9 cellular contexts compared by ENCODE assay signal in the genomic region with DNA sequence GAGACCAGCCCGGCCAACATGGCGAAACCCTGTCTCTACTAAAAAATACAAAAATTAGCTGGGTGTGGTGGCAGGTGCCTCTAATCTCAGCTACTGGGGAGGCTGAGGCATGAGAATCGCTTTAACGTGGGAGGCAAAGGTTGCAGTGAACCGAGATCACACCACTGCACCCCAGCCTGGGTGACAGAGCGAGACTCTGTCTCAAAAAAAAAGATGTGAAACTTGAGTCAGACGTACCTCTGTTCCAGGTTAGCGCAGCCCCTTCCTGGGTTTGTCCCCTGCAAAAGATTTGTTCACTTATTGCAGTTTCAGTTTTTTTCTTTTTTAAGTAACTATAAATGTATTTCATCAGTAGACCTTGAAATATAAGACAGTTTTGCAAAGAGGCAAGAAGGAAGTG. TPM values are rescaled to one million over a fixed set of nuclear protein-coding genes. Genes with fewer than 3 reads are reported as not detected.
DNase-seq lines count a peak whose midpoint lies in the region; ATAC-seq, FAIRE-seq and TF ChIP-seq lines count a peak whose summit lies in the region.
"Not testable (repeated sequence)": the region's sequence is repeated elsewhere in the genome, so short reads cannot be mapped to it uniquely, and the experiment has no call there.
"Had no signal": no experiment of that assay in that cellular context is flagged by ENCODE, and none has a peak within 500 bp of the region (broad histone marks: within the 10 kb centered on the region; RNA-seq: fewer than 3 reads in every experiment).

No MANE protein-coding gene starts in this region.

- H3K23ac ChIP-seq in trophoblast cell (ENCODE audit: low read length), result not testable (repeated sequence)

- H3K4me3 Mint-ChIP-seq in activated CD4-positive, alpha-beta T cell treated with anti-CD3 and anti-CD28 coated beads for 36 hours; effector memory CD8-positive, alpha-beta T cell: not testable (repeated sequence)
- H3K4me3 Mint-ChIP-seq in astrocyte (ENCODE audit: unreplicated experiment) (peak overlapping the region; percentile 99), nephron (peak overlapping the region in 2 of 3 experiments; percentile 96 to 97), type B pancreatic cell (peak overlapping the region; percentile 97)

- H2BK5ac ChIP-seq in trophoblast cell (ENCODE audit: low read depth, low read length, poor library complexity), result not testable (repeated sequence)

- not testable (repeated sequence) for H2BK120ac ChIP-seq in trophoblast cell (ENCODE audit: insufficient read depth, low read length, poor library complexity)

- H4K8ac ChIP-seq in trophoblast cell (ENCODE audit: low read depth, low read length), result not testable (repeated sequence)

- in situ Hi-C loops in GM13977 (cut with MboI; ENCODE audit: low pct_unique_long_range_greater_than_20kb, low sequenced_read_pairs, unreplicated experiment), result loop anchor here (10.0 kb wide), 1 partner anchor 105 kb away; no protein-coding TSS in a partner anchor

- H3K36me3 ChIP-seq in BLaER1, result peaks cover 61% of the 10 kb centered on the region
- H3K36me3 ChIP-seq in astrocyte (ENCODE audit: insufficient read depth, low read length), result not testable (repeated sequence)
- H3K36me3 ChIP-seq in trophoblast cell (ENCODE audit: control insufficient read depth in 1 of 2, insufficient read depth in 2 of 2, low read length in 2 of 2), result peaks cover 13 to 17% of the 10 kb centered on the region in 2 experiments

- not testable (repeated sequence) for H3K14ac ChIP-seq in trophoblast cell (ENCODE audit: low read length)

- H3K79me1 ChIP-seq in trophoblast cell (ENCODE audit: low read length), result not testable (repeated sequence)

- H3K9ac ChIP-seq in BLaER1; astrocyte (ENCODE audit: low read length); trophoblast cell (ENCODE audit: low read length): not testable (repeated sequence)

- not testable (repeated sequence) for H4K91ac ChIP-seq in trophoblast cell (ENCODE audit: low read depth, low read length)

- peak; percentile 48 for DNase-seq in GM13977 (ENCODE audit: low spot score)
- DNase-seq in activated CD4-positive, alpha-beta T cell treated with anti-CD3 and anti-CD28 coated beads for 36 hours, result peak; percentile 25
- DNase-seq in astrocyte (ENCODE audit: low read depth); effector memory CD8-positive, alpha-beta T cell; trophoblast cell; type B pancreatic cell (ENCODE audit: extremely low spot score, unreplicated experiment): not testable (repeated sequence)

- not testable (repeated sequence) for H2AFZ ChIP-seq in astrocyte (ENCODE audit: low read depth, low read length); trophoblast cell (ENCODE audit: insufficient read depth, low read length, poor library complexity)

- peaks cover 30% of the 10 kb centered on the region for H3K4me1 ChIP-seq in BLaER1
- not testable (repeated sequence) for H3K4me1 ChIP-seq in astrocyte (ENCODE audit: insufficient read depth, low read length); trophoblast cell (ENCODE audit: control insufficient read depth in 1 of 2, insufficient read depth in 2 of 2, low read length in 2 of 2)

- H3K79me2 ChIP-seq in astrocyte (ENCODE audit: insufficient read depth, low read length), result peaks cover 73% of the 10 kb centered on the region
- peaks cover 26% of the 10 kb centered on the region for H3K79me2 ChIP-seq in trophoblast cell (ENCODE audit: control insufficient read depth, insufficient read depth, low read length, poor library complexity)

- not testable (repeated sequence) for H3K18ac ChIP-seq in trophoblast cell (ENCODE audit: low read length)

- peaks cover 62% of the 10 kb centered on the region for H4K20me1 ChIP-seq in BLaER1
- H4K20me1 ChIP-seq in astrocyte (ENCODE audit: insufficient read depth, low read length), result peaks cover 67% of the 10 kb centered on the region

- H3K4me2 ChIP-seq in BLaER1, result peak overlapping the region; percentile 77
- H3K4me2 ChIP-seq in astrocyte (ENCODE audit: low read length); trophoblast cell (ENCODE audit: low read length): not testable (repeated sequence)

- not testable (repeated sequence) for H2BK12ac ChIP-seq in trophoblast cell (ENCODE audit: low read length)

- peak overlapping the region; percentile 91 for H3K4ac ChIP-seq in trophoblast cell (ENCODE audit: low read depth, low read length)

- not testable (repeated sequence) for H3K27ac Mint-ChIP-seq in activated CD4-positive, alpha-beta T cell treated with anti-CD3 and anti-CD28 coated beads for 36 hours; nephron; type B pancreatic cell
- peak overlapping the region; percentile 7 for H3K27ac Mint-ChIP-seq in astrocyte (ENCODE audit: unreplicated experiment)
- H3K27ac Mint-ChIP-seq in effector memory CD8-positive, alpha-beta T cell, result peak overlapping the region; percentile 35 to 55

- CTCF ChIA-PET in activated CD4-positive, alpha-beta T cell treated with anti-CD3 and anti-CD28 coated beads for 36 hours (lab: Charles Lee), result interaction anchor here (0.7 kb wide), 1 partner anchor 104 kb away, joined by 3 read pairs; no protein-coding TSS in a partner anchor

- H3K27me3 Mint-ChIP-seq in activated CD4-positive, alpha-beta T cell treated with anti-CD3 and anti-CD28 coated beads for 36 hours; astrocyte (ENCODE audit: low read depth, unreplicated experiment); effector memory CD8-positive, alpha-beta T cell; nephron (ENCODE audit: low read depth); type B pancreatic cell: not testable (repeated sequence)

- ATAC-seq in activated CD4-positive, alpha-beta T cell treated with anti-CD3 and anti-CD28 coated beads for 36 hours; effector memory CD8-positive, alpha-beta T cell (replicated peaks): not testable (repeated sequence)

- H3K36me3 Mint-ChIP-seq in activated CD4-positive, alpha-beta T cell treated with anti-CD3 and anti-CD28 coated beads for 36 hours (ENCODE audit: low read depth), result peaks cover 30% of the 10 kb centered on the region
- H3K36me3 Mint-ChIP-seq in astrocyte (ENCODE audit: low read depth, unreplicated experiment) (peaks cover 14% of the 10 kb centered on the region), nephron (ENCODE audit: low read depth) (peaks cover 75% of the 10 kb centered on the region), type B pancreatic cell (peaks cover 49% of the 10 kb centered on the region)
- peaks cover 12% of the 10 kb centered on the region for H3K36me3 Mint-ChIP-seq in effector memory CD8-positive, alpha-beta T cell (ENCODE audit: insufficient read depth)

- not testable (repeated sequence) for H3K27ac ChIP-seq in BLaER1; astrocyte (ENCODE audit: low read depth, low read length); trophoblast cell (ENCODE audit: low read depth, low read length)

- peaks cover 57% of the 10 kb centered on the region for H3K9me3 ChIP-seq in BLaER1
- H3K9me3 ChIP-seq in astrocyte (ENCODE audit: insufficient read depth, low read depth, low read length); trophoblast cell (ENCODE audit: insufficient read depth, low read depth, low read length): not testable (repeated sequence)

- H2AK5ac ChIP-seq in trophoblast cell (ENCODE audit: low read length), result not testable (repeated sequence)

- H3K27me3 ChIP-seq in BLaER1; astrocyte (ENCODE audit: insufficient read depth, low read length); trophoblast cell (ENCODE audit: insufficient read depth, low read length): not testable (repeated sequence)

- not testable (repeated sequence) for H3K9me3 Mint-ChIP-seq in activated CD4-positive, alpha-beta T cell treated with anti-CD3 and anti-CD28 coated beads for 36 hours (ENCODE audit: low read depth); astrocyte (ENCODE audit: unreplicated experiment); effector memory CD8-positive, alpha-beta T cell
- H3K9me3 Mint-ChIP-seq in nephron, result peaks cover 49% of the 10 kb centered on the region
- H3K9me3 Mint-ChIP-seq in type B pancreatic cell, result peaks cover 19% of the 10 kb centered on the region

- intact Hi-C loops in activated CD4-positive, alpha-beta T cell treated with anti-CD3 and anti-CD28 coated beads for 36 hours (cut with DNase I, micrococcal nuclease), result loop anchor here in 1 of 2 experiments (10.0 kb wide), 1 partner anchor 635 kb away; a partner anchor contains a TSS

- H3K4me1 Mint-ChIP-seq in activated CD4-positive, alpha-beta T cell treated with anti-CD3 and anti-CD28 coated beads for 36 hours, result peaks cover 34% of the 10 kb centered on the region
- H3K4me1 Mint-ChIP-seq in astrocyte (ENCODE audit: low read depth, unreplicated experiment), result not testable (repeated sequence)
- peaks cover 19 to 23% of the 10 kb centered on the region in 2 donors for H3K4me1 Mint-ChIP-seq in effector memory CD8-positive, alpha-beta T cell (ENCODE audit: low read depth in 2 of 2)
- H3K4me1 Mint-ChIP-seq in nephron (peaks cover 11% of the 10 kb centered on the region), type B pancreatic cell (ENCODE audit: unreplicated experiment) (peaks cover 13% of the 10 kb centered on the region)

- FAIRE-seq in astrocyte (lab: Jason Lieb, UNC), result not testable (repeated sequence)

- TF ChIP-seq CTCF in GM13977 (IDR thresholded peaks at IDR 0.05; ENCODE audit: extremely low read depth, insufficient read depth, missing control alignments); astrocyte (IDR thresholded peaks at IDR 0.05; ENCODE audit: insufficient read depth, low read depth, low read length); nephron (IDR thresholded peaks at IDR 0.05; ENCODE audit: unreplicated experiment in 3 of 3); type B pancreatic cell (conservative IDR thresholded peaks at IDR 0.05): not testable (repeated sequence)

- POLR2A ChIA-PET in activated CD4-positive, alpha-beta T cell treated with anti-CD3 and anti-CD28 coated beads for 36 hours (lab: Charles Lee), result not testable (repeated sequence)

- no CpG with 5 or more reads among the region's 8 CpGs for WGBS in trophoblast cell (ENCODE audit: extremely low coverage, insufficient coverage, insufficient read length)

- not testable (repeated sequence) for H4K12ac ChIP-seq in trophoblast cell (ENCODE audit: low read depth, low read length)

- not testable (repeated sequence) for H3K4me3 ChIP-seq in BLaER1; astrocyte (ENCODE audit: insufficient read depth, low read depth, low read length); trophoblast cell (ENCODE audit: low read depth, low read length)

RNA-seq across cellular contexts. Expression of a gene that starts 2.4 kb away (rescaled TPM):
- total RNA-seq in activated CD4-positive, alpha-beta T cell treated with anti-CD3 and anti-CD28 coated beads for 36 hours, result 1 to 10 TPM; 6.4 to 6.7 TPM
- total RNA-seq in astrocyte (20.4 and 20.5 TPM in 2 replicates), type B pancreatic cell (ENCODE audit: low replicate concordance) (21.6 and 26.1 TPM in 2 replicates)
- 9.9 and 10.1 TPM in 2 replicates for polyA plus RNA-seq in trophoblast cell (2013)

RNA-seq across cellular contexts. Expression of a gene that starts 22.3 kb away (rescaled TPM):
- 10 to 100 TPM; 10.3 to 12.4 TPM for total RNA-seq in activated CD4-positive, alpha-beta T cell treated with anti-CD3 and anti-CD28 coated beads for 36 hours
- not detected in 2 replicates for total RNA-seq in astrocyte
- polyA plus RNA-seq in trophoblast cell (2013), result 0.66 and 0.76 TPM in 2 replicates
- 3.2 and 6.0 TPM in 2 replicates for total RNA-seq in type B pancreatic cell (ENCODE audit: low replicate concordance)
- total RNA-seq: SJSA1 had no signal

RNA-seq across cellular contexts. Expression of a gene that starts 40.7 kb away (rescaled TPM):
- 10 to 100 TPM; 48.0 to 53.7 TPM for total RNA-seq in activated CD4-positive, alpha-beta T cell treated with anti-CD3 and anti-CD28 coated beads for 36 hours
- total RNA-seq in astrocyte (75.7 and 78.8 TPM in 2 replicates), type B pancreatic cell (ENCODE audit: low replicate concordance) (51.3 and 57.1 TPM in 2 replicates)
- 68.7 and 69.1 TPM in 2 replicates for polyA plus RNA-seq in trophoblast cell (2013)
